1 cellular context compared by ENCODE assay signal in genomic region chr19:7415163-7415856, GRCh38.
A peak's percentile ranks its signal among the peaks of the same experiment; 100 is the strongest.
TF ChIP-seq lines count a peak whose summit lies in the region.

No MANE protein-coding gene starts in this region.

TF ChIP-seq in HepG2, 621 proteins besides CTCF, POLR2A, EP300 and RAD21 (continued from another document and continues in another):
- TF ChIP-seq PRDM15 (CRISPR knock-in tag; IDR thresholded peaks at IDR 0.05): no peak
- no peak for TF ChIP-seq SNAI1 (CRISPR knock-in tag; IDR thresholded peaks at IDR 0.05; ENCODE audit: borderline replicate concordance)
- TF ChIP-seq, protein P1, sequence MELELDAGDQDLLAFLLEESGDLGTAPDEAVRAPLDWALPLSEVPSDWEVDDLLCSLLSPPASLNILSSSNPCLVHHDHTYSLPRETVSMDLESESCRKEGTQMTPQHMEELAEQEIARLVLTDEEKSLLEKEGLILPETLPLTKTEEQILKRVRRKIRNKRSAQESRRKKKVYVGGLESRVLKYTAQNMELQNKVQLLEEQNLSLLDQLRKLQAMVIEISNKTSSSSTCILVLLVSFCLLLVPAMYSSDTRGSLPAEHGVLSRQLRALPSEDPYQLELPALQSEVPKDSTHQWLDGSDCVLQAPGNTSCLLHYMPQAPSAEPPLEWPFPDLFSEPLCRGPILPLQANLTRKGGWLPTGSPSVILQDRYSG (CRISPR knock-in tag; IDR thresholded peaks at IDR 0.05): no peak
- TF ChIP-seq ATF1 (CRISPR knock-in tag; IDR thresholded peaks at IDR 0.05): no peak
- TF ChIP-seq EEA1 (CRISPR knock-in tag; IDR thresholded peaks at IDR 0.05; ENCODE audit: borderline replicate concordance): no peak
- 0 out of 2 replicates have a peak, but pooled peaks have one; percentile 33 for TF ChIP-seq PRDM10 (CRISPR knock-in tag; IDR thresholded peaks at IDR 0.05; ENCODE audit: low read depth)
- TF ChIP-seq POLR2G (IDR thresholded peaks at IDR 0.05; ENCODE audit: low read depth, low read length): no peak
- no peak for TF ChIP-seq ZNF484 (CRISPR knock-in tag; IDR thresholded peaks at IDR 0.05; ENCODE audit: borderline replicate concordance, low read depth)
- no peak for TF ChIP-seq ZNF460 (CRISPR knock-in tag; IDR thresholded peaks at IDR 0.05; ENCODE audit: borderline replicate concordance)
- TF ChIP-seq, protein P2, sequence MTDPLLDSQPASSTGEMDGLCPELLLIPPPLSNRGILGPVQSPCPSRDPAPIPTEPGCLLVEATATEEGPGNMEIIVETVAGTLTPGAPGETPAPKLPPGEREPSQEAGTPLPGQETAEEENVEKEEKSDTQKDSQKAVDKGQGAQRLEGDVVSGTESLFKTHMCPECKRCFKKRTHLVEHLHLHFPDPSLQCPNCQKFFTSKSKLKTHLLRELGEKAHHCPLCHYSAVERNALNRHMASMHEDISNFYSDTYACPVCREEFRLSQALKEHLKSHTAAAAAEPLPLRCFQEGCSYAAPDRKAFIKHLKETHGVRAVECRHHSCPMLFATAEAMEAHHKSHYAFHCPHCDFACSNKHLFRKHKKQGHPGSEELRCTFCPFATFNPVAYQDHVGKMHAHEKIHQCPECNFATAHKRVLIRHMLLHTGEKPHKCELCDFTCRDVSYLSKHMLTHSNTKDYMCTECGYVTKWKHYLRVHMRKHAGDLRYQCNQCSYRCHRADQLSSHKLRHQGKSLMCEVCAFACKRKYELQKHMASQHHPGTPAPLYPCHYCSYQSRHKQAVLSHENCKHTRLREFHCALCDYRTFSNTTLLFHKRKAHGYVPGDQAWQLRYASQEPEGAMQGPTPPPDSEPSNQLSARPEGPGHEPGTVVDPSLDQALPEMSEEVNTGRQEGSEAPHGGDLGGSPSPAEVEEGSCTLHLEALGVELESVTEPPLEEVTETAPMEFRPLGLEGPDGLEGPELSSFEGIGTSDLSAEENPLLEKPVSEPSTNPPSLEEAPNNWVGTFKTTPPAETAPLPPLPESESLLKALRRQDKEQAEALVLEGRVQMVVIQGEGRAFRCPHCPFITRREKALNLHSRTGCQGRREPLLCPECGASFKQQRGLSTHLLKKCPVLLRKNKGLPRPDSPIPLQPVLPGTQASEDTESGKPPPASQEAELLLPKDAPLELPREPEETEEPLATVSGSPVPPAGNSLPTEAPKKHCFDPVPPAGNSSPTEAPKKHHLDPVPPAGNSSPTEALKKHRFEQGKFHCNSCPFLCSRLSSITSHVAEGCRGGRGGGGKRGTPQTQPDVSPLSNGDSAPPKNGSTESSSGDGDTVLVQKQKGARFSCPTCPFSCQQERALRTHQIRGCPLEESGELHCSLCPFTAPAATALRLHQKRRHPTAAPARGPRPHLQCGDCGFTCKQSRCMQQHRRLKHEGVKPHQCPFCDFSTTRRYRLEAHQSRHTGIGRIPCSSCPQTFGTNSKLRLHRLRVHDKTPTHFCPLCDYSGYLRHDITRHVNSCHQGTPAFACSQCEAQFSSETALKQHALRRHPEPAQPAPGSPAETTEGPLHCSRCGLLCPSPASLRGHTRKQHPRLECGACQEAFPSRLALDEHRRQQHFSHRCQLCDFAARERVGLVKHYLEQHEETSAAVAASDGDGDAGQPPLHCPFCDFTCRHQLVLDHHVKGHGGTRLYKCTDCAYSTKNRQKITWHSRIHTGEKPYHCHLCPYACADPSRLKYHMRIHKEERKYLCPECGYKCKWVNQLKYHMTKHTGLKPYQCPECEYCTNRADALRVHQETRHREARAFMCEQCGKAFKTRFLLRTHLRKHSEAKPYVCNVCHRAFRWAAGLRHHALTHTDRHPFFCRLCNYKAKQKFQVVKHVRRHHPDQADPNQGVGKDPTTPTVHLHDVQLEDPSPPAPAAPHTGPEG (CRISPR knock-in tag; IDR thresholded peaks at IDR 0.05): no peak
- no peak for TF ChIP-seq MTF1 (CRISPR knock-in tag; IDR thresholded peaks at IDR 0.05)
- no peak for TF ChIP-seq ZNF75D (CRISPR knock-in tag; IDR thresholded peaks at IDR 0.05; ENCODE audit: borderline replicate concordance)
- TF ChIP-seq RBM22 (optimal IDR thresholded peaks at IDR 0.05; ENCODE audit: low read length): no peak
- TF ChIP-seq THYN1 (CRISPR knock-in tag; IDR thresholded peaks at IDR 0.05; ENCODE audit: borderline replicate concordance, low read depth): no peak
- TF ChIP-seq ZNF883 (CRISPR knock-in tag; IDR thresholded peaks at IDR 0.05; ENCODE audit: not compliant biosample characterization): no peak
- TF ChIP-seq ZNF101 (CRISPR knock-in tag; IDR thresholded peaks at IDR 0.05; ENCODE audit: borderline replicate concordance, low read depth): no peak
- TF ChIP-seq NFKB2 (CRISPR knock-in tag; IDR thresholded peaks at IDR 0.05; ENCODE audit: borderline replicate concordance): no peak
- TF ChIP-seq, protein P3, sequence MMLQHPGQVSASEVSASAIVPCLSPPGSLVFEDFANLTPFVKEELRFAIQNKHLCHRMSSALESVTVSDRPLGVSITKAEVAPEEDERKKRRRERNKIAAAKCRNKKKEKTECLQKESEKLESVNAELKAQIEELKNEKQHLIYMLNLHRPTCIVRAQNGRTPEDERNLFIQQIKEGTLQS (CRISPR knock-in tag; IDR thresholded peaks at IDR 0.05): no peak; the same call in 1 of the 2 replicates
- no peak for TF ChIP-seq ZZZ3 (CRISPR knock-in tag; IDR thresholded peaks at IDR 0.05; ENCODE audit: borderline replicate concordance)
- TF ChIP-seq ZNF7 (CRISPR knock-in tag; IDR thresholded peaks at IDR 0.05): no peak
- TF ChIP-seq ZMAT3 (CRISPR knock-in tag; conservative IDR thresholded peaks at IDR 0.05): peak; percentile 63; the same call in 1 of the 2 replicates
- no peak for TF ChIP-seq PHF8 (CRISPR knock-in tag; IDR thresholded peaks at IDR 0.05)
- no peak for TF ChIP-seq NR3C1 (CRISPR knock-in tag; IDR thresholded peaks at IDR 0.05)
- no peak for TF ChIP-seq ZNF256 (CRISPR knock-in tag; conservative IDR thresholded peaks at IDR 0.05)
- peak; percentile 26; the same call in 1 of the 2 replicates for TF ChIP-seq FOXJ3 (CRISPR knock-in tag; IDR thresholded peaks at IDR 0.05; ENCODE audit: borderline replicate concordance)
- TF ChIP-seq TEAD3 (CRISPR knock-in tag; optimal IDR thresholded peaks at IDR 0.05; ENCODE audit: borderline replicate concordance): peak; percentile 42
- no peak for TF ChIP-seq TP53 (CRISPR knock-in tag; conservative IDR thresholded peaks at IDR 0.05)
- peak; percentile 69; the same call in 1 of the 2 replicates for TF ChIP-seq ZNF335 (CRISPR knock-in tag; IDR thresholded peaks at IDR 0.05)
- no peak for TF ChIP-seq TCF7 (IDR thresholded peaks at IDR 0.05; ENCODE audit: low read depth)
- TF ChIP-seq ZNF775 (CRISPR knock-in tag; IDR thresholded peaks at IDR 0.05; ENCODE audit: borderline replicate concordance): no peak
- TF ChIP-seq TAF1 (CRISPR knock-in tag; IDR thresholded peaks at IDR 0.05): no peak
- TF ChIP-seq CAMTA2 (CRISPR knock-in tag; IDR thresholded peaks at IDR 0.05; ENCODE audit: borderline replicate concordance): no peak
- no peak for TF ChIP-seq GZF1 (CRISPR knock-in tag; IDR thresholded peaks at IDR 0.05)
- TF ChIP-seq, protein P4, sequence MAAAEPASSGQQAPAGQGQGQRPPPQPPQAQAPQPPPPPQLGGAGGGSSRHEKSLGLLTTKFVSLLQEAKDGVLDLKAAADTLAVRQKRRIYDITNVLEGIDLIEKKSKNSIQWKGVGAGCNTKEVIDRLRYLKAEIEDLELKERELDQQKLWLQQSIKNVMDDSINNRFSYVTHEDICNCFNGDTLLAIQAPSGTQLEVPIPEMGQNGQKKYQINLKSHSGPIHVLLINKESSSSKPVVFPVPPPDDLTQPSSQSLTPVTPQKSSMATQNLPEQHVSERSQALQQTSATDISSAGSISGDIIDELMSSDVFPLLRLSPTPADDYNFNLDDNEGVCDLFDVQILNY (CRISPR knock-in tag; conservative IDR thresholded peaks at IDR 0.05): no peak
- no peak for TF ChIP-seq TEAD2 (CRISPR knock-in tag; IDR thresholded peaks at IDR 0.05)
- no peak for TF ChIP-seq HOMEZ (CRISPR knock-in tag; IDR thresholded peaks at IDR 0.05; ENCODE audit: low read depth)
- no peak for TF ChIP-seq TFDP2 (CRISPR knock-in tag; IDR thresholded peaks at IDR 0.05)
- no peak for TF ChIP-seq HNRNPK (IDR thresholded peaks at IDR 0.05; ENCODE audit: low read depth, low read length, poor library complexity, severe bottlenecking)
- TF ChIP-seq HNF4A (CRISPR knock-in tag; IDR thresholded peaks at IDR 0.05): no peak
- peak; percentile 42 for TF ChIP-seq FOXP4 (CRISPR knock-in tag; IDR thresholded peaks at IDR 0.05)
- no peak for TF ChIP-seq ZNF572 (CRISPR knock-in tag; IDR thresholded peaks at IDR 0.05)
- TF ChIP-seq ZNF33B (CRISPR knock-in tag; IDR thresholded peaks at IDR 0.05): no peak
- TF ChIP-seq HNRNPUL1 (IDR thresholded peaks at IDR 0.05; ENCODE audit: low read depth, low read length): no peak
- TF ChIP-seq ZSCAN21 (CRISPR knock-in tag; IDR thresholded peaks at IDR 0.05; ENCODE audit: borderline replicate concordance): no peak
- TF ChIP-seq ZNF383 (CRISPR knock-in tag; IDR thresholded peaks at IDR 0.05; ENCODE audit: borderline replicate concordance): no peak
